In genomic region chrX:78555401-78555980, GRCh38 we compare ENCODE assay signal across 9 cellular contexts.
DNase-seq lines count a peak whose midpoint lies in the region; ATAC-seq and TF ChIP-seq lines count a peak whose summit lies in the region.
"Had no signal": no experiment of that assay in that cellular context is flagged by ENCODE, and none has a peak within 500 bp of the region (broad histone marks: within the 10 kb centered on the region; RNA-seq: fewer than 3 reads in every experiment).

No MANE protein-coding gene starts in this region.

- peaks cover 0 to 5% (median 3%) of the 10 kb centered on the region in 5 experiments for H3K9me3 Mint-ChIP-seq in brain
- no peaks in the 10 kb centered on the region for H3K9me3 Mint-ChIP-seq in neural crest cell

- peak; percentile 61 to 73 for TF ChIP-seq CTCF in brain (conservative IDR thresholded peaks at IDR 0.05)
- TF ChIP-seq CTCF in neural crest cell (conservative IDR thresholded peaks at IDR 0.05): peak; percentile 60

- in situ Hi-C loops in Caki2 (cut with HindIII; ENCODE audit: low pct_unique_long_range_greater_than_20kb, low sequenced_read_pairs) (no loop called here), KBM-7 (cut with MboI; ENCODE audit: low pct_unique_long_range_greater_than_20kb, low sequenced_read_pairs) (loop anchor here (25.0 kb wide), 3 partner anchors 532 to 882 kb away; no protein-coding TSS in a partner anchor)

- H3K4me1 Mint-ChIP-seq in brain: no peaks in the 10 kb centered on the region
- H3K4me1 Mint-ChIP-seq in neural crest cell: no peaks in the 10 kb centered on the region

- H3K27ac Mint-ChIP-seq in brain (no peak overlapping the region), neural crest cell (ENCODE audit: unreplicated experiment) (no peak overlapping the region)

- H3K27me3 Mint-ChIP-seq in brain: no peaks in the 10 kb centered on the region
- no peaks in the 10 kb centered on the region for H3K27me3 Mint-ChIP-seq in neural crest cell (ENCODE audit: low read depth)

- no peak overlapping the region for H3K4me3 Mint-ChIP-seq in brain
- H3K4me3 Mint-ChIP-seq in neural crest cell: no peak overlapping the region

- ATAC-seq in HG03280 (IDR thresholded peaks at IDR 0.05; ENCODE audit: unreplicated experiment): no peak

- H3K36me3 Mint-ChIP-seq in brain (no peaks in the 10 kb centered on the region), neural crest cell (ENCODE audit: low read depth) (no peaks in the 10 kb centered on the region)

- DNase-seq in Caki2 (ENCODE audit: low read depth): peak; percentile 9
- peak; percentile 53 for DNase-seq in KBM-7
- DNase-seq in neural crest cell (ENCODE audit: low read depth, low spot score): no peak
- no peak for DNase-seq in NCI-H187 (lab: John Stamatoyannopoulos, UW)
- no peak for DNase-seq in NCI-H345 treated with DMSO at 0.1 percent for 48 hours (lab: John Stamatoyannopoulos, UW; ENCODE audit: unreplicated experiment)
- no peak for DNase-seq in NCI-H2029 treated with DMSO at 0.1 percent for 48 hours (lab: John Stamatoyannopoulos, UW)
- DNase-seq: activated CD4-positive, alpha-beta T cell treated with anti-CD3 and anti-CD28 coated beads, Interleukin-2, amount 50 U/mL, for 4 hours had no signal

Comparison
In these comparisons a context has a peak if more than half of its experiments do, and no peak if none do; other contexts are left out.
1. DNase-seq: peak in Caki2 (single experiment) and KBM-7 (single experiment); none in neural crest cell (single experiment), NCI-H187 (0 of 2), NCI-H345 treated with DMSO at 0.1 percent for 48 hours (single experiment) and NCI-H2029 treated with DMSO at 0.1 percent for 48 hours (single experiment).